18 cellular contexts compared by ENCODE assay signal in genomic region chr7:79786187-79786586, GRCh38.
DNase-seq lines count a peak whose midpoint lies in the region; ATAC-seq and TF ChIP-seq lines count a peak whose summit lies in the region.
"Had no signal": no experiment of that assay in that cellular context is flagged by ENCODE, and none has a peak within 500 bp of the region (broad histone marks: within the 10 kb centered on the region; RNA-seq: fewer than 3 reads in every experiment).

No MANE protein-coding gene starts in this region.

- peak overlapping the region; percentile 41; the same call in 1 of the 2 replicates for H3K18ac ChIP-seq in IMR-90 (ENCODE audit: low read depth, low read length)

- 0 out of 2 replicates have a peak overlapping the region, but pooled peaks have one; percentile 2 for H2BK120ac ChIP-seq in IMR-90 (ENCODE audit: low read depth, low read length)

- intact Hi-C loops in IMR-90 (cut with micrococcal nuclease), result no loop called here

- 0 out of 2 replicates have a peak overlapping the region, but pooled peaks have one; percentile 1 for H2BK20ac ChIP-seq in IMR-90 (ENCODE audit: low read depth, low read length)

- no peak for TF ChIP-seq CTCF in IMR-90 (conservative IDR thresholded peaks at IDR 0.05; ENCODE audit: low read depth, low read length)
- TF ChIP-seq CTCF in choroid plexus epithelial cell (conservative IDR thresholded peaks at IDR 0.05; ENCODE audit: low read depth, low read length), result no peak
- no peak for TF ChIP-seq CTCF in hepatocyte (IDR thresholded peaks at IDR 0.05; ENCODE audit: poor library complexity)

- peak overlapping the region; percentile 84 for H3K14ac ChIP-seq in IMR-90 (replicated peaks; ENCODE audit: low read depth, low read length)

- no peaks in the 10 kb centered on the region for H3K79me1 ChIP-seq in IMR-90 (ENCODE audit: low read depth in 1 of 2, low read length in 2 of 2)

- no peaks in the 10 kb centered on the region for H3K79me2 ChIP-seq in hepatocyte

- H2BK15ac ChIP-seq in IMR-90 (ENCODE audit: low read depth, low read length), result 0 out of 3 replicates have a peak overlapping the region, but pooled peaks have one; percentile 58

- no peak overlapping the region for H2AK9ac ChIP-seq in IMR-90 (replicated peaks; ENCODE audit: low read depth, low read length, poor library complexity)

- no peak for TF ChIP-seq POLR2A in IMR-90 (IDR thresholded peaks at IDR 0.05; ENCODE audit: low read depth, low read length)

- peak; percentile 7 for DNase-seq in IMR-90
- peak; percentile 63 for DNase-seq in choroid plexus epithelial cell (ENCODE audit: low read depth)
- peak; percentile 9 for DNase-seq in hepatocyte (ENCODE audit: low spot score)
- DNase-seq in DMS79 treated with DMSO at 0.1 percent for 48 hours (lab: John Stamatoyannopoulos, UW), result no peak
- DNase-seq in NCI-H1105 (lab: John Stamatoyannopoulos, UW), result no peak
- no peak for DNase-seq in AML-193 (lab: John Stamatoyannopoulos, UW)
- no peak for DNase-seq in activated CD4-positive, alpha-beta T cell treated with anti-CD3 and anti-CD28 coated beads, Interleukin-2, amount 50 U/mL, for 48 hours
- DNase-seq: CD8-positive, alpha-beta T cell; DMS79; HFFc6; NCI-H146; NCI-H2081; NCI-H510A treated with DMSO at 0.1 percent for 48 hours; NCI-H82 had no signal

- ATAC-seq in IMR-90 (ENCODE audit: low read depth), result no peak
- ATAC-seq: CD8-positive, alpha-beta T cell; GM12878; K562 had no signal

- H3K4me2 ChIP-seq in IMR-90 (ENCODE audit: low read depth, low read length) (no peak overlapping the region; the same call in 1 of the 2 replicates), hepatocyte (no peak overlapping the region)
- H3K4me2 ChIP-seq: BLaER1 had no signal

- H4K8ac ChIP-seq in IMR-90 (ENCODE audit: low read depth in 2 of 2, low read length in 2 of 2), result no peak overlapping the region

- H3K27ac ChIP-seq in IMR-90 (ENCODE audit: insufficient read depth, low read length) (no peak overlapping the region), hepatocyte (no peak overlapping the region)
- H3K27ac ChIP-seq: BLaER1, SK-N-MC had no signal

- H2BK5ac ChIP-seq in IMR-90 (ENCODE audit: low read depth, low read length, poor library complexity, severe bottlenecking), result no peak overlapping the region

- CTCF ChIA-PET in IMR-90 (lab: Yijun Ruan, JAX), result no interaction called here

- no peak overlapping the region for H2AK5ac ChIP-seq in IMR-90 (ENCODE audit: low read depth, low read length)

- no peak overlapping the region; the same call in 1 of the 2 replicates for H4K5ac ChIP-seq in IMR-90 (ENCODE audit: low read depth, low read length)

- H3K36me3 ChIP-seq in IMR-90 (ENCODE audit: control insufficient read depth, insufficient read depth, low read length), result no peaks in the 10 kb centered on the region
- H3K36me3 ChIP-seq in hepatocyte (replicated peaks; ENCODE audit: insufficient read depth, low read depth), result no peaks in the 10 kb centered on the region
- H3K36me3 ChIP-seq: BLaER1 had no signal

- no peaks in the 10 kb centered on the region; the same call in 1 of the 2 replicates for H3K9me1 ChIP-seq in IMR-90 (ENCODE audit: insufficient read depth, low read length)

- no peak for TF ChIP-seq RAD21 in IMR-90 (IDR thresholded peaks at IDR 0.05; ENCODE audit: low read length)

- no peak overlapping the region for H3K23ac ChIP-seq in IMR-90 (ENCODE audit: low read depth, low read length)

- no peak overlapping the region for H3K4ac ChIP-seq in IMR-90 (ENCODE audit: low read depth, low read length)

- H3K27me3 ChIP-seq in IMR-90 (ENCODE audit: control insufficient read depth, insufficient read depth, low read length), result no peaks in the 10 kb centered on the region
- H3K27me3 ChIP-seq in hepatocyte, result no peaks in the 10 kb centered on the region
- H3K27me3 ChIP-seq: BLaER1 had no signal

- no peak overlapping the region for H3K56ac ChIP-seq in IMR-90 (ENCODE audit: extremely low read depth, insufficient read depth, low read length)

- H4K20me1 ChIP-seq in IMR-90 (ENCODE audit: insufficient read depth, low read length), result no peaks in the 10 kb centered on the region
- H4K20me1 ChIP-seq in hepatocyte (ENCODE audit: insufficient read depth, poor library complexity, severe bottlenecking), result no peaks in the 10 kb centered on the region
- H4K20me1 ChIP-seq: BLaER1 had no signal

- no peaks in the 10 kb centered on the region for H3K9me2 ChIP-seq in hepatocyte (replicated peaks; ENCODE audit: insufficient read depth)

- H3K4me1 ChIP-seq in IMR-90 (ENCODE audit: control insufficient read depth, insufficient read depth, low read length) (peaks cover 6% of the 10 kb centered on the region; the same call in 1 of the 2 replicates), hepatocyte (ENCODE audit: insufficient read depth) (no peaks in the 10 kb centered on the region)
- H3K4me1 ChIP-seq: BLaER1 had no signal

- no peaks in the 10 kb centered on the region for H3K9me3 ChIP-seq in IMR-90 (ENCODE audit: control insufficient read depth, insufficient read depth, low read length)
- no peaks in the 10 kb centered on the region for H3K9me3 ChIP-seq in hepatocyte (ENCODE audit: low read depth)
- H3K9me3 ChIP-seq: BLaER1 had no signal

- H3K9ac ChIP-seq in IMR-90 (ENCODE audit: low read depth, low read length), result no peak overlapping the region
- H3K9ac ChIP-seq: BLaER1 had no signal

- BruUV-seq in IMR-90 (replicated peaks; lab: Mats Ljungman, UMichigan), result no TSS peak

- dilution Hi-C loops in IMR-90 (cut with HindIII; ENCODE audit: low sequenced_read_pairs, unreplicated experiment), result no loop called here

- POLR2A ChIA-PET in IMR-90 (lab: Charles Lee; ENCODE audit: unreplicated experiment), result no interaction called here

- in situ Hi-C loops in IMR-90 (cut with MboI; ENCODE audit: low sequenced_read_pairs), result no loop called here

- H2AFZ ChIP-seq in IMR-90 (replicated peaks; ENCODE audit: low read length, poor library complexity), result no peak overlapping the region
- H2AFZ ChIP-seq in hepatocyte, result no peak overlapping the region

- WGBS in IMR-90 (ENCODE audit: extremely low coverage in 2 of 2, insufficient read length in 1 of 2), 2 experiments, result no CpG with 5 or more reads among the region's 5 CpGs
- 48% methylated on average over 5 of the region's 5 CpGs for WGBS in hepatocyte (ENCODE audit: low lambda C conversion rate, missing lambda C conversion rate)

- H3K4me3 ChIP-seq in IMR-90 (ENCODE audit: insufficient read depth, low read depth, low read length) (no peak overlapping the region), choroid plexus epithelial cell (ENCODE audit: low read depth, low read length) (no peak overlapping the region), hepatocyte (no peak overlapping the region)
- H3K4me3 ChIP-seq: BLaER1, GM12878, K562, SK-N-MC had no signal

- no peak overlapping the region for H4K91ac ChIP-seq in IMR-90 (ENCODE audit: insufficient read depth, low read depth, low read length)

TF ChIP-seq in IMR-90, 13 proteins besides CTCF, POLR2A, EP300 and RAD21:
- TF ChIP-seq MXI1 (IDR thresholded peaks at IDR 0.05; ENCODE audit: borderline replicate concordance, low read depth, low read length) (no peak), CEBPB (IDR thresholded peaks at IDR 0.05; ENCODE audit: low read depth, low read length) (no peak), RFX5 (IDR thresholded peaks at IDR 0.05; ENCODE audit: low read depth, low read length) (no peak), SMC3 (IDR thresholded peaks at IDR 0.05; ENCODE audit: low read depth, low read length) (no peak), FOS (IDR thresholded peaks at IDR 0.05; ENCODE audit: low read depth, low read length) (no peak), BHLHE40 (IDR thresholded peaks at IDR 0.05; ENCODE audit: low read depth, low read length) (no peak), NFE2L2 (IDR thresholded peaks at IDR 0.05; ENCODE audit: low read depth, low read length) (no peak), MAZ (IDR thresholded peaks at IDR 0.05; ENCODE audit: borderline replicate concordance, low read depth, low read length) (no peak), RCOR1 (IDR thresholded peaks at IDR 0.05; ENCODE audit: insufficient replicate concordance, low read length) (no peak), CHD1 (IDR thresholded peaks at IDR 0.05; ENCODE audit: low read depth, low read length) (no peak), MAFK (IDR thresholded peaks at IDR 0.05; ENCODE audit: low read depth, low read length) (no peak)
- TF ChIP-seq, protein P1, sequence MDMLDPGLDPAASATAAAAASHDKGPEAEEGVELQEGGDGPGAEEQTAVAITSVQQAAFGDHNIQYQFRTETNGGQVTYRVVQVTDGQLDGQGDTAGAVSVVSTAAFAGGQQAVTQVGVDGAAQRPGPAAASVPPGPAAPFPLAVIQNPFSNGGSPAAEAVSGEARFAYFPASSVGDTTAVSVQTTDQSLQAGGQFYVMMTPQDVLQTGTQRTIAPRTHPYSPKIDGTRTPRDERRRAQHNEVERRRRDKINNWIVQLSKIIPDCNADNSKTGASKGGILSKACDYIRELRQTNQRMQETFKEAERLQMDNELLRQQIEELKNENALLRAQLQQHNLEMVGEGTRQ (IDR thresholded peaks at IDR 0.05; ENCODE audit: low read depth, low read length), result no peak
- TF ChIP-seq, protein P2, sequence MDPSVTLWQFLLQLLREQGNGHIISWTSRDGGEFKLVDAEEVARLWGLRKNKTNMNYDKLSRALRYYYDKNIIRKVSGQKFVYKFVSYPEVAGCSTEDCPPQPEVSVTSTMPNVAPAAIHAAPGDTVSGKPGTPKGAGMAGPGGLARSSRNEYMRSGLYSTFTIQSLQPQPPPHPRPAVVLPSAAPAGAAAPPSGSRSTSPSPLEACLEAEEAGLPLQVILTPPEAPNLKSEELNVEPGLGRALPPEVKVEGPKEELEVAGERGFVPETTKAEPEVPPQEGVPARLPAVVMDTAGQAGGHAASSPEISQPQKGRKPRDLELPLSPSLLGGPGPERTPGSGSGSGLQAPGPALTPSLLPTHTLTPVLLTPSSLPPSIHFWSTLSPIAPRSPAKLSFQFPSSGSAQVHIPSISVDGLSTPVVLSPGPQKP (IDR thresholded peaks at IDR 0.05; ENCODE audit: borderline replicate concordance, low read depth, low read length), result no peak
TF ChIP-seq in IMR-90: peak in this region for 0.

Comparison
In these comparisons a context has a peak if more than half of its experiments do, and no peak if none do; other contexts are left out.
1. DNase-seq: peak in IMR-90 (single experiment), choroid plexus epithelial cell (single experiment) and hepatocyte (single experiment); none in DMS79 treated with DMSO at 0.1 percent for 48 hours (single experiment), NCI-H1105 (single experiment), AML-193 (0 of 2) and activated CD4-positive, alpha-beta T cell treated with anti-CD3 and anti-CD28 coated beads, Interleukin-2, amount 50 U/mL, for 48 hours (0 of 2).